In the genomic region with DNA sequence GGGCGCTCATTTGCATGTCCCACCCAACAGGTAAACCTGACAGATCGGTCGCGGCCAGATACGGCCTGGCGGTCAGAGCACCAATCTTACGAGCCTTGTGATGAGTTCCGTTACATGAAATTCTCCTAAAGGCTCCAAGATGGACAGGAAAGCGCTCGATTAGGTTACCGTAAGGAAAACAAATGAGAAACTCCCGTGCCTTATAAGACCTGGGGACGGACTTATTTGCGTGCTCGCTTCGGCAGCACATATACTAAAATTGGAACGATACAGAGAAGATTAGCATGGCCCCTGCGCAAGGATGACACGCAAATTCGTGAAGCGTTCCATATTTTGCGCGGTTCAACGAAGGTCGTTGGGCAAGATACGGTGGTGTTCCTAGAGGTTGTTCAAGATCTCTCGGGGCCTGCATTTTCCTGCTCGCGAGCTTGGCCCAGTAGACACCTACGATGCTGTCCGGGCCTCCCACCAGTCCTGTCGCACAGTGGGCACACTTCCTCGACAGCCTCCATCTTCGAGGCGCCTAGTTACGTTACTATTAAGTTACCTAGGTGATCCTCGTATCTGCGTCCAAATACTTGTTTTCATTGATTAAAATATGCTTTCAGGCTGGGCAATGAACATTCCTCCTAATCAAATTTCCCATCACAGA, we compare ENCODE assay signal across 1 cellular context.
TF ChIP-seq lines count a peak whose summit lies in the region.

RNU6-7 (plus strand) TSS at position 230 of the 652 bp plus-strand sequence.

TF ChIP-seq in HepG2, 621 proteins besides CTCF, POLR2A, EP300 and RAD21 (continued from another document and continues in another):
- TF ChIP-seq ZBTB49 (CRISPR knock-in tag; IDR thresholded peaks at IDR 0.05; ENCODE audit: borderline replicate concordance) (peak; percentile 82; the same call in 1 of the 2 replicates), CBX5 (CRISPR knock-in tag; IDR thresholded peaks at IDR 0.05; ENCODE audit: borderline replicate concordance) (peak; percentile 65; the same call in 1 of the 2 replicates), ZNF768 (CRISPR knock-in tag; IDR thresholded peaks at IDR 0.05) (no peak; the same call in 1 of the 2 replicates), DNMT3B (CRISPR knock-in tag; conservative IDR thresholded peaks at IDR 0.05) (0 out of 2 replicates have a peak, but pooled peaks have one; percentile 23), RXRB (CRISPR knock-in tag; IDR thresholded peaks at IDR 0.05; ENCODE audit: borderline replicate concordance) (no peak), MYNN (CRISPR knock-in tag; IDR thresholded peaks at IDR 0.05; ENCODE audit: low read depth) (no peak), ZFP37 (CRISPR knock-in tag; IDR thresholded peaks at IDR 0.05; ENCODE audit: borderline replicate concordance) (peak; percentile 12), TCF7 (IDR thresholded peaks at IDR 0.05; ENCODE audit: low read depth) (no peak), IRF2 (CRISPR knock-in tag; IDR thresholded peaks at IDR 0.05) (no peak; the same call in 1 of the 2 replicates), ZNF205 (CRISPR knock-in tag; IDR thresholded peaks at IDR 0.05) (no peak; the same call in none of the 2 replicates), ZSCAN30 (CRISPR knock-in tag; IDR thresholded peaks at IDR 0.05) (peak; percentile 53; the same call in 1 of the 2 replicates), TBP (CRISPR knock-in tag; IDR thresholded peaks at IDR 0.05) (no peak), ZFX (CRISPR knock-in tag; IDR thresholded peaks at IDR 0.05; ENCODE audit: low read depth) (peak; percentile 81), ZNF280D (CRISPR knock-in tag; IDR thresholded peaks at IDR 0.05) (peak; percentile 65; the same call in 1 of the 2 replicates), EEA1 (CRISPR knock-in tag; IDR thresholded peaks at IDR 0.05; ENCODE audit: borderline replicate concordance) (no peak; the same call in 1 of the 2 replicates), NFKB2 (CRISPR knock-in tag; IDR thresholded peaks at IDR 0.05; ENCODE audit: borderline replicate concordance) (no peak), CREM (IDR thresholded peaks at IDR 0.05) (peak; percentile 65), CREM (CRISPR knock-in tag; IDR thresholded peaks at IDR 0.05) (no peak), SRSF9 (IDR thresholded peaks at IDR 0.05; ENCODE audit: borderline replicate concordance, insufficient read depth, low read depth, low read length, poor library complexity, severe bottlenecking) (no peak), SIX4 (CRISPR knock-in tag; IDR thresholded peaks at IDR 0.05) (no peak), HHEX (CRISPR knock-in tag; IDR thresholded peaks at IDR 0.05) (no peak), NPAS2 (CRISPR knock-in tag; IDR thresholded peaks at IDR 0.05; ENCODE audit: borderline replicate concordance) (no peak), MBD4 (IDR thresholded peaks at IDR 0.05; ENCODE audit: borderline replicate concordance, low read length) (no peak), CBX1 (IDR thresholded peaks at IDR 0.05; ENCODE audit: low read depth) (no peak), CC2D1A (CRISPR knock-in tag; IDR thresholded peaks at IDR 0.05) (no peak), GRHL1 (CRISPR knock-in tag; conservative IDR thresholded peaks at IDR 0.05) (no peak), HOXA3 (CRISPR knock-in tag; IDR thresholded peaks at IDR 0.05) (peak; percentile 57), REL (CRISPR knock-in tag; conservative IDR thresholded peaks at IDR 0.05) (peak; percentile 86; the same call in 1 of the 2 replicates), ZNF839 (CRISPR knock-in tag; IDR thresholded peaks at IDR 0.05; ENCODE audit: borderline replicate concordance) (peak; percentile 4; the same call in 1 of the 2 replicates), TGIF2 (CRISPR knock-in tag; IDR thresholded peaks at IDR 0.05) (no peak), ZFP36L1 (CRISPR knock-in tag; IDR thresholded peaks at IDR 0.05) (no peak), YY1 (IDR thresholded peaks at IDR 0.05; ENCODE audit: insufficient read depth, insufficient replicate concordance, low read depth, low read length) (peak; percentile 57), SMARCC2 (IDR thresholded peaks at IDR 0.05) (no peak), TCF12 (IDR thresholded peaks at IDR 0.05) (no peak), TCF12 (CRISPR knock-in tag; IDR thresholded peaks at IDR 0.05) (0 out of 2 replicates have a peak, but pooled peaks have one; percentile 52), SNAPC2 (CRISPR knock-in tag; IDR thresholded peaks at IDR 0.05) (peak; percentile 100), ZNF792 (CRISPR knock-in tag; IDR thresholded peaks at IDR 0.05) (peak; percentile 43; the same call in 1 of the 2 replicates), PHF20 (CRISPR knock-in tag; IDR thresholded peaks at IDR 0.05) (no peak; the same call in 1 of the 2 replicates), ELF1 (CRISPR knock-in tag; IDR thresholded peaks at IDR 0.05) (no peak), HOXD1 (CRISPR knock-in tag; IDR thresholded peaks at IDR 0.05) (no peak; the same call in 1 of the 2 replicates), MIER3 (CRISPR knock-in tag; IDR thresholded peaks at IDR 0.05; ENCODE audit: borderline replicate concordance) (peak; percentile 87), KDM4B (CRISPR knock-in tag; IDR thresholded peaks at IDR 0.05) (no peak), ZBTB46 (CRISPR knock-in tag; IDR thresholded peaks at IDR 0.05; ENCODE audit: borderline replicate concordance) (no peak), ZNF546 (CRISPR knock-in tag; conservative IDR thresholded peaks at IDR 0.05) (peak; percentile 20; the same call in 1 of the 2 replicates), ZSCAN25 (CRISPR knock-in tag; IDR thresholded peaks at IDR 0.05) (0 out of 2 replicates have a peak, but pooled peaks have one; percentile 51), ZSCAN21 (CRISPR knock-in tag; IDR thresholded peaks at IDR 0.05; ENCODE audit: borderline replicate concordance) (0 out of 2 replicates have a peak, but pooled peaks have one; percentile 25), ZNF317 (CRISPR knock-in tag; IDR thresholded peaks at IDR 0.05) (no peak), ZNF614 (CRISPR knock-in tag; IDR thresholded peaks at IDR 0.05; ENCODE audit: borderline replicate concordance) (peak; percentile 10; the same call in 1 of the 2 replicates), NFRKB (IDR thresholded peaks at IDR 0.05) (no peak), TBL1XR1 (IDR thresholded peaks at IDR 0.05; ENCODE audit: borderline replicate concordance, low read length, partially characterized antibody) (peak; percentile 11), HNRNPLL (IDR thresholded peaks at IDR 0.05; ENCODE audit: low read depth, low read length, poor library complexity, severe bottlenecking) (peak; percentile 92), ZNF7 (CRISPR knock-in tag; IDR thresholded peaks at IDR 0.05) (0 out of 2 replicates have a peak, but pooled peaks have one; percentile 10), ZFP62 (CRISPR knock-in tag; IDR thresholded peaks at IDR 0.05) (no peak), SRSF1 (optimal IDR thresholded peaks at IDR 0.05; ENCODE audit: low read depth, low read length) (peak; percentile 23), ZNF746 (CRISPR knock-in tag; IDR thresholded peaks at IDR 0.05) (peak; percentile 9), ZBTB42 (CRISPR knock-in tag; IDR thresholded peaks at IDR 0.05) (no peak), ZNF564 (CRISPR knock-in tag; IDR thresholded peaks at IDR 0.05) (0 out of 2 replicates have a peak, but pooled peaks have one; percentile 40), ZNF343 (CRISPR knock-in tag; IDR thresholded peaks at IDR 0.05) (no peak), ZBTB21 (CRISPR knock-in tag; IDR thresholded peaks at IDR 0.05) (peak; percentile 29; the same call in 1 of the 2 replicates), ZNF557 (CRISPR knock-in tag; IDR thresholded peaks at IDR 0.05) (no peak), KDM5B (CRISPR knock-in tag; IDR thresholded peaks at IDR 0.05; ENCODE audit: borderline replicate concordance) (peak; percentile 72), BCL6 (CRISPR knock-in tag; IDR thresholded peaks at IDR 0.05) (peak; percentile 90), DRAP1 (CRISPR knock-in tag; IDR thresholded peaks at IDR 0.05) (peak; percentile 64; the same call in 1 of the 2 replicates), ZFAT (CRISPR knock-in tag; conservative IDR thresholded peaks at IDR 0.05) (no peak), HOXA5 (CRISPR knock-in tag; IDR thresholded peaks at IDR 0.05) (no peak), MAF1 (CRISPR knock-in tag; IDR thresholded peaks at IDR 0.05; ENCODE audit: borderline replicate concordance) (peak; percentile 84; the same call in 1 of the 2 replicates), SALL1 (CRISPR knock-in tag; IDR thresholded peaks at IDR 0.05) (0 out of 2 replicates have a peak, but pooled peaks have one; percentile 26)
- TF ChIP-seq, protein P1, sequence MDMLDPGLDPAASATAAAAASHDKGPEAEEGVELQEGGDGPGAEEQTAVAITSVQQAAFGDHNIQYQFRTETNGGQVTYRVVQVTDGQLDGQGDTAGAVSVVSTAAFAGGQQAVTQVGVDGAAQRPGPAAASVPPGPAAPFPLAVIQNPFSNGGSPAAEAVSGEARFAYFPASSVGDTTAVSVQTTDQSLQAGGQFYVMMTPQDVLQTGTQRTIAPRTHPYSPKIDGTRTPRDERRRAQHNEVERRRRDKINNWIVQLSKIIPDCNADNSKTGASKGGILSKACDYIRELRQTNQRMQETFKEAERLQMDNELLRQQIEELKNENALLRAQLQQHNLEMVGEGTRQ (IDR thresholded peaks at IDR 0.05; ENCODE audit: low read depth, low read length) = no peak
- TF ChIP-seq, protein P1 (CRISPR knock-in tag; IDR thresholded peaks at IDR 0.05; ENCODE audit: borderline replicate concordance) = no peak
